8 cellular contexts compared by ENCODE assay signal in genomic region chr5:141605523-141606277, GRCh38. TPM values are rescaled to one million over a fixed set of nuclear protein-coding genes. Genes with fewer than 3 reads are reported as not detected.
DNase-seq lines count a peak whose midpoint lies in the region; ATAC-seq, FAIRE-seq and TF ChIP-seq lines count a peak whose summit lies in the region.

No MANE protein-coding gene starts in this region.

- H3K27ac ChIP-seq in HepG2 (ENCODE audit: extremely low read length, insufficient read depth, low read length): peak overlapping the region; percentile 32

- no peak for TF ChIP-seq RAD21 in HepG2 (CRISPR knock-in tag; IDR thresholded peaks at IDR 0.05)

- peaks cover 88% of the 10 kb centered on the region for H3K4me1 Mint-ChIP-seq in activated naive CD8-positive, alpha-beta T cell (ENCODE audit: low read depth)

- peak; percentile 92 for ATAC-seq in GM18873 (IDR thresholded peaks at IDR 0.05; ENCODE audit: low FRiP score, unreplicated experiment)
- ATAC-seq in HG03064 (IDR thresholded peaks at IDR 0.05; ENCODE audit: low read depth, unreplicated experiment): peak; percentile 94
- ATAC-seq in HepG2: no peak

- CTCF ChIA-PET in HepG2 (lab: Yijun Ruan, JAX; ENCODE audit: low intra/inter-chr PET ratio, low total read pairs): no interaction called here

- no peak for TF ChIP-seq CTCF in HepG2 (CRISPR knock-in tag; IDR thresholded peaks at IDR 0.05)

- peaks cover 9% of the 10 kb centered on the region for H3K36me3 Mint-ChIP-seq in activated naive CD8-positive, alpha-beta T cell

- no peak overlapping the region for H3K4me3 ChIP-seq in HepG2 (replicated peaks in 1 of 3; ENCODE audit: insufficient read depth in 1 of 3, low read depth in 2 of 3, low read length in 3 of 3)

- H3K79me2 ChIP-seq in HepG2 (ENCODE audit: insufficient read depth, low read length): peaks cover 89% of the 10 kb centered on the region

- no peaks in the 10 kb centered on the region for H3K9me3 Mint-ChIP-seq in activated naive CD8-positive, alpha-beta T cell (ENCODE audit: low read depth)

- H4K20me1 ChIP-seq in HepG2 (ENCODE audit: insufficient read depth, low read length): no peaks in the 10 kb centered on the region; the same call in 1 of the 2 replicates

- no peaks in the 10 kb centered on the region for H3K27me3 ChIP-seq in HepG2 (ENCODE audit: control insufficient read depth in 1 of 2, insufficient read depth in 2 of 2, low read length in 2 of 2)

- H3K9me3 ChIP-seq in HepG2 (ENCODE audit: low read length): no peaks in the 10 kb centered on the region

- FAIRE-seq in HepG2 (lab: Jason Lieb, UNC): no peak

- DNase-seq in SKM-1 (lab: John Stamatoyannopoulos, UW; ENCODE audit: unreplicated experiment) (peak; percentile 88), HepG2 (ENCODE audit: low spot score) (no peak), SW480 (ENCODE audit: low spot score) (no peak), dedifferentiated amniotic fluid mesenchymal stem cell (ENCODE audit: extremely low spot score) (no peak)
- DNase-seq in stimulated activated CD8-positive, alpha-beta memory T cell treated with anti-CD3 and anti-CD28 coated beads, Interleukin-7, amount 100 ng/mL, for 24 hours (ENCODE audit: low read depth): peak; percentile 30

- in situ Hi-C loops in HepG2 (cut with HindIII; ENCODE audit: extremely low pct_ligation_motif_present, low pct_unique_long_range_greater_than_20kb): no loop called here

- TF ChIP-seq EP300 in HepG2 (IDR thresholded peaks at IDR 0.05; ENCODE audit: low read depth in 2 of 2, low read length in 2 of 2): no peak
- no peak for TF ChIP-seq EP300 in HepG2 (CRISPR knock-in tag; IDR thresholded peaks at IDR 0.05; ENCODE audit: borderline replicate concordance)

- BruUV-seq in HepG2 (replicated peaks; lab: Mats Ljungman, UMichigan): no TSS peak

- no peak overlapping the region for H2AFZ ChIP-seq in HepG2 (ENCODE audit: low read length)

- H3K4me3 Mint-ChIP-seq in activated naive CD8-positive, alpha-beta T cell: peak overlapping the region; percentile 69

- TF ChIP-seq POLR2A in HepG2 (IDR thresholded peaks at IDR 0.05; ENCODE audit: insufficient read depth in 1 of 2, low read depth in 2 of 2, low read length in 2 of 2): no peak

- 89% methylated on average over 6 of the region's 6 CpGs for WGBS in HepG2 (ENCODE audit: low lambda C conversion rate)

- POLR2A ChIA-PET in HepG2 (lab: Yijun Ruan, JAX): no interaction called here

- no peak overlapping the region for H3K4me2 ChIP-seq in HepG2 (ENCODE audit: low read depth, low read length)

- H3K27me3 Mint-ChIP-seq in activated naive CD8-positive, alpha-beta T cell: no peaks in the 10 kb centered on the region

- intact Hi-C loops in HepG2 (cut with micrococcal nuclease; ENCODE audit: unreplicated experiment): no loop called here

- H3K27ac Mint-ChIP-seq in activated naive CD8-positive, alpha-beta T cell: peak overlapping the region; percentile 83

- H3K9ac ChIP-seq in HepG2 (ENCODE audit: insufficient read depth, low read depth, low read length): no peak overlapping the region

- peaks cover 0 to 10% of the 10 kb centered on the region in 2 experiments; a peak in 2 of 5 replicates for H3K36me3 ChIP-seq in HepG2 (replicated peaks in 1 of 2; ENCODE audit: control insufficient read depth in 1 of 2, insufficient read depth in 2 of 2, low read length in 2 of 2)

- peaks cover 72% of the 10 kb centered on the region for H3K4me1 ChIP-seq in HepG2 (ENCODE audit: insufficient read depth, low read length)

RNA-seq across cellular contexts. Expression of gene DIAPH1, which starts 13.1 kb away (rescaled TPM):
- 28.5 and 33.9 TPM in 2 replicates for total RNA-seq in HepG2 (2016; rRNA removed; fragmentation: Illumina TruSeq; extraction: Trizol)
- total RNA-seq in HepG2 (2016; cell fraction: cytosol; rRNA removed; fragmentation: Illumina TruSeq; extraction: Trizol; ENCODE audit: low read depth): 16.5 and 21.3 TPM in 2 replicates
- total RNA-seq in HepG2 (2016; cell fraction: insoluble cytoplasmic fraction; rRNA removed; fragmentation: Illumina TruSeq; extraction: Trizol): 24.1 and 31.9 TPM in 2 replicates
- total RNA-seq in HepG2 (2016; cell fraction: membrane; rRNA removed; fragmentation: Illumina TruSeq; extraction: Trizol): 20.9 and 21.2 TPM in 2 replicates
- 95.2 and 104 TPM in 2 replicates for total RNA-seq in HepG2 (2016; cell fraction: nucleus; rRNA removed; fragmentation: Illumina TruSeq; extraction: Trizol)
- polyA plus RNA-seq in HepG2 (2011; rRNA removed): 25.1 and 33.2 TPM in 2 replicates
- polyA plus RNA-seq in HepG2 (2011; cell fraction: cytosol; rRNA removed): 18.7 and 25.7 TPM in 2 replicates
- polyA plus RNA-seq in HepG2 (2011; cell fraction: nucleus; rRNA removed): 126 and 140 TPM in 2 replicates
- 45.7 and 49.8 TPM in 2 replicates for polyA plus RNA-seq in HepG2 (2012)
- 5.1 and 6.3 TPM in 2 replicates for polyA plus RNA-seq in HepG2 (2016; cell fraction: cytosol; fragmentation: Illumina TruSeq; extraction: Trizol; ENCODE audit: low read depth)
- 24.9 and 33.0 TPM in 2 replicates for polyA plus RNA-seq in HepG2 (2016; cell fraction: insoluble cytoplasmic fraction; fragmentation: Illumina TruSeq; extraction: Trizol; ENCODE audit: low read depth)
- polyA plus RNA-seq in HepG2 (2016; cell fraction: membrane; fragmentation: Illumina TruSeq; extraction: Trizol; ENCODE audit: low read depth): 7.9 and 10.1 TPM in 2 replicates
- polyA plus RNA-seq in HepG2 (2016; cell fraction: nucleus; fragmentation: Illumina TruSeq; extraction: Trizol; ENCODE audit: insufficient read depth, low read depth): 123 and 124 TPM in 2 replicates
- polyA minus RNA-seq in HepG2 (2011; rRNA and poly(A)+ RNA removed; ENCODE audit: low replicate concordance): 105 and 207 TPM in 2 replicates
- polyA minus RNA-seq in HepG2 (2011; cell fraction: cytosol; rRNA and poly(A)+ RNA removed): 30.1 and 34.9 TPM in 2 replicates
- 129 and 140 TPM in 2 replicates for polyA minus RNA-seq in HepG2 (2011; cell fraction: nucleus; rRNA and poly(A)+ RNA removed)

RNA-seq across cellular contexts. Expression of gene HDAC3, which starts 30.9 kb away (rescaled TPM):
- 83.9 and 84.0 TPM in 2 replicates for total RNA-seq in HepG2 (2016; rRNA removed; fragmentation: Illumina TruSeq; extraction: Trizol)
- total RNA-seq in HepG2 (2016; cell fraction: cytosol; rRNA removed; fragmentation: Illumina TruSeq; extraction: Trizol; ENCODE audit: low read depth): 89.0 and 95.8 TPM in 2 replicates
- total RNA-seq in HepG2 (2016; cell fraction: insoluble cytoplasmic fraction; rRNA removed; fragmentation: Illumina TruSeq; extraction: Trizol): 75.9 and 87.3 TPM in 2 replicates
- 136 and 149 TPM in 2 replicates for total RNA-seq in HepG2 (2016; cell fraction: membrane; rRNA removed; fragmentation: Illumina TruSeq; extraction: Trizol)
- total RNA-seq in HepG2 (2016; cell fraction: nucleus; rRNA removed; fragmentation: Illumina TruSeq; extraction: Trizol): 60.2 and 60.8 TPM in 2 replicates
- polyA plus RNA-seq in HepG2 (2011; rRNA removed): 90.0 and 94.1 TPM in 2 replicates
- polyA plus RNA-seq in HepG2 (2011; cell fraction: cytosol; rRNA removed): 84.3 and 85.4 TPM in 2 replicates
- polyA plus RNA-seq in HepG2 (2011; cell fraction: nucleus; rRNA removed): 161 and 166 TPM in 2 replicates
- polyA plus RNA-seq in HepG2 (2012): 55.1 and 57.0 TPM in 2 replicates
- 93.9 and 113 TPM in 2 replicates for polyA plus RNA-seq in HepG2 (2016; cell fraction: cytosol; fragmentation: Illumina TruSeq; extraction: Trizol; ENCODE audit: low read depth)
- 80.8 and 88.3 TPM in 2 replicates for polyA plus RNA-seq in HepG2 (2016; cell fraction: insoluble cytoplasmic fraction; fragmentation: Illumina TruSeq; extraction: Trizol; ENCODE audit: low read depth)
- 128 and 150 TPM in 2 replicates for polyA plus RNA-seq in HepG2 (2016; cell fraction: membrane; fragmentation: Illumina TruSeq; extraction: Trizol; ENCODE audit: low read depth)
- polyA plus RNA-seq in HepG2 (2016; cell fraction: nucleus; fragmentation: Illumina TruSeq; extraction: Trizol; ENCODE audit: insufficient read depth, low read depth): 126 and 133 TPM in 2 replicates
- 103 and 109 TPM in 2 replicates for polyA minus RNA-seq in HepG2 (2011; rRNA and poly(A)+ RNA removed; ENCODE audit: low replicate concordance)
- polyA minus RNA-seq in HepG2 (2011; cell fraction: cytosol; rRNA and poly(A)+ RNA removed): 38.4 TPM in 2 replicates
- 73.1 TPM in 2 replicates for polyA minus RNA-seq in HepG2 (2011; cell fraction: nucleus; rRNA and poly(A)+ RNA removed)

RNA-seq across cellular contexts. Expression of gene RELL2, which starts 31.1 kb away (rescaled TPM):
- total RNA-seq in HepG2 (2016; rRNA removed; fragmentation: Illumina TruSeq; extraction: Trizol): 5.2 and 8.3 TPM in 2 replicates
- total RNA-seq in HepG2 (2016; cell fraction: cytosol; rRNA removed; fragmentation: Illumina TruSeq; extraction: Trizol; ENCODE audit: low read depth): 4.3 and 4.9 TPM in 2 replicates
- 5.4 and 6.7 TPM in 2 replicates for total RNA-seq in HepG2 (2016; cell fraction: insoluble cytoplasmic fraction; rRNA removed; fragmentation: Illumina TruSeq; extraction: Trizol)
- total RNA-seq in HepG2 (2016; cell fraction: membrane; rRNA removed; fragmentation: Illumina TruSeq; extraction: Trizol): 9.5 and 10.1 TPM in 2 replicates
- total RNA-seq in HepG2 (2016; cell fraction: nucleus; rRNA removed; fragmentation: Illumina TruSeq; extraction: Trizol): 6.6 and 7.9 TPM in 2 replicates
- 6.4 and 9.9 TPM in 2 replicates for polyA plus RNA-seq in HepG2 (2011; rRNA removed)
- polyA plus RNA-seq in HepG2 (2011; cell fraction: cytosol; rRNA removed): 6.7 and 9.8 TPM in 2 replicates
- 46.2 and 47.3 TPM in 2 replicates for polyA plus RNA-seq in HepG2 (2011; cell fraction: nucleus; rRNA removed)
- 2.0 and 3.6 TPM in 2 replicates for polyA plus RNA-seq in HepG2 (2012)
- 5.7 and 6.7 TPM in 2 replicates for polyA plus RNA-seq in HepG2 (2016; cell fraction: cytosol; fragmentation: Illumina TruSeq; extraction: Trizol; ENCODE audit: low read depth)
- polyA plus RNA-seq in HepG2 (2016; cell fraction: insoluble cytoplasmic fraction; fragmentation: Illumina TruSeq; extraction: Trizol; ENCODE audit: low read depth): 5.5 and 6.8 TPM in 2 replicates
- polyA plus RNA-seq in HepG2 (2016; cell fraction: membrane; fragmentation: Illumina TruSeq; extraction: Trizol; ENCODE audit: low read depth): 10.5 and 11.3 TPM in 2 replicates
- polyA plus RNA-seq in HepG2 (2016; cell fraction: nucleus; fragmentation: Illumina TruSeq; extraction: Trizol; ENCODE audit: insufficient read depth, low read depth): 21.1 and 22.8 TPM in 2 replicates
- 0.84 and 5.2 TPM in 2 replicates for polyA minus RNA-seq in HepG2 (2011; rRNA and poly(A)+ RNA removed; ENCODE audit: low replicate concordance)
- polyA minus RNA-seq in HepG2 (2011; cell fraction: cytosol; rRNA and poly(A)+ RNA removed): 1.8 and 2.8 TPM in 2 replicates
- 7.8 and 10.2 TPM in 2 replicates for polyA minus RNA-seq in HepG2 (2011; cell fraction: nucleus; rRNA and poly(A)+ RNA removed)

RNA-seq across cellular contexts. Expression of gene FCHSD1, which starts 45.5 kb away (rescaled TPM):
- total RNA-seq in HepG2 (2016; rRNA removed; fragmentation: Illumina TruSeq; extraction: Trizol): 3.6 and 5.5 TPM in 2 replicates
- 1.8 and 2.5 TPM in 2 replicates for total RNA-seq in HepG2 (2016; cell fraction: cytosol; rRNA removed; fragmentation: Illumina TruSeq; extraction: Trizol; ENCODE audit: low read depth)
- 3.8 and 9.1 TPM in 2 replicates for total RNA-seq in HepG2 (2016; cell fraction: insoluble cytoplasmic fraction; rRNA removed; fragmentation: Illumina TruSeq; extraction: Trizol)
- 1.0 and 1.4 TPM in 2 replicates for total RNA-seq in HepG2 (2016; cell fraction: membrane; rRNA removed; fragmentation: Illumina TruSeq; extraction: Trizol)
- 11.4 and 14.4 TPM in 2 replicates for total RNA-seq in HepG2 (2016; cell fraction: nucleus; rRNA removed; fragmentation: Illumina TruSeq; extraction: Trizol)
- polyA plus RNA-seq in HepG2 (2011; rRNA removed): 15.4 and 20.7 TPM in 2 replicates
- 5.5 and 7.5 TPM in 2 replicates for polyA plus RNA-seq in HepG2 (2011; cell fraction: cytosol; rRNA removed)
- 160 and 175 TPM in 2 replicates for polyA plus RNA-seq in HepG2 (2011; cell fraction: nucleus; rRNA removed)
- 10.0 and 11.9 TPM in 2 replicates for polyA plus RNA-seq in HepG2 (2012)
- polyA plus RNA-seq in HepG2 (2016; cell fraction: cytosol; fragmentation: Illumina TruSeq; extraction: Trizol; ENCODE audit: low read depth): 0.36 and 0.44 TPM in 2 replicates
- polyA plus RNA-seq in HepG2 (2016; cell fraction: insoluble cytoplasmic fraction; fragmentation: Illumina TruSeq; extraction: Trizol; ENCODE audit: low read depth): 2.3 and 3.2 TPM in 2 replicates
- 0.33 and 0.88 TPM in 2 replicates for polyA plus RNA-seq in HepG2 (2016; cell fraction: membrane; fragmentation: Illumina TruSeq; extraction: Trizol; ENCODE audit: low read depth)
- 29.0 and 35.7 TPM in 2 replicates for polyA plus RNA-seq in HepG2 (2016; cell fraction: nucleus; fragmentation: Illumina TruSeq; extraction: Trizol; ENCODE audit: insufficient read depth, low read depth)
- polyA minus RNA-seq in HepG2 (2011; rRNA and poly(A)+ RNA removed; ENCODE audit: low replicate concordance): 7.2 and 9.9 TPM in 2 replicates
- polyA minus RNA-seq in HepG2 (2011; cell fraction: cytosol; rRNA and poly(A)+ RNA removed): 4.6 and 5.0 TPM in 2 replicates
- polyA minus RNA-seq in HepG2 (2011; cell fraction: nucleus; rRNA and poly(A)+ RNA removed): 29.2 and 32.2 TPM in 2 replicates

Comparison
In these comparisons a context has a peak if more than half of its experiments do, and no peak if none do; other contexts are left out.
1. DNase-seq: peak in SKM-1 (single experiment) and stimulated activated CD8-positive, alpha-beta memory T cell treated with anti-CD3 and anti-CD28 coated beads, Interleukin-7, amount 100 ng/mL, for 24 hours (single experiment); none in HepG2 (single experiment), SW480 (single experiment) and dedifferentiated amniotic fluid mesenchymal stem cell (single experiment).